Comparison of ENCODE assay signal across 25 cellular contexts in genomic region chr2:233368756-233369155, GRCh38. TPM values are rescaled to one million over a fixed set of nuclear protein-coding genes. Genes with fewer than 3 reads are reported as not detected.
A peak's percentile ranks its signal among the peaks of the same experiment; 100 is the strongest.
DNase-seq lines count a peak whose midpoint lies in the region; ATAC-seq and TF ChIP-seq lines count a peak whose summit lies in the region.
"Had no signal": no experiment of that assay in that cellular context is flagged by ENCODE, and none has a peak within 500 bp of the region (broad histone marks: within the 10 kb centered on the region; RNA-seq: fewer than 3 reads in every experiment).

No MANE protein-coding gene starts in this region.

- H3K9me3 ChIP-seq in thyroid gland (no peaks in the 10 kb centered on the region), osteoblast (ENCODE audit: low read depth, low read length) (no peaks in the 10 kb centered on the region)
- H3K9me3 ChIP-seq: mucosa of descending colon had no signal

- peaks cover 35% of the 10 kb centered on the region for H3K36me3 Mint-ChIP-seq in activated CD8-positive, alpha-beta T cell treated with anti-CD3 and anti-CD28 coated beads for 36 hours (ENCODE audit: low read depth)
- H3K36me3 Mint-ChIP-seq in activated CD8-positive, alpha-beta T cell treated with anti-CD3 and anti-CD28 coated beads, Interleukin-2, amount 10 ng/mL, durations not matched to agents 7 days and 5 days (ENCODE audit: low read depth) = peaks cover 27% of the 10 kb centered on the region
- peaks cover 63% of the 10 kb centered on the region for H3K36me3 Mint-ChIP-seq in activated B cell treated with CpG ODN at 0.5 μM for 24 hours (ENCODE audit: low read depth)
- H3K36me3 Mint-ChIP-seq in nephron (ENCODE audit: low read depth) = peaks cover 29% of the 10 kb centered on the region

- H2AFZ ChIP-seq in osteoblast (ENCODE audit: low read length) = no peak overlapping the region

- H4K20me1 ChIP-seq in osteoblast (ENCODE audit: insufficient read depth, low read length) = no peaks in the 10 kb centered on the region

- peak overlapping the region; percentile 32 for H3K27ac Mint-ChIP-seq in activated CD8-positive, alpha-beta T cell treated with anti-CD3 and anti-CD28 coated beads for 36 hours
- H3K27ac Mint-ChIP-seq in activated CD8-positive, alpha-beta T cell treated with anti-CD3 and anti-CD28 coated beads, Interleukin-2, amount 10 ng/mL, durations not matched to agents 7 days and 5 days = no peak overlapping the region
- H3K27ac Mint-ChIP-seq in activated B cell treated with CpG ODN at 0.5 μM for 24 hours (no peak overlapping the region), nephron (peak overlapping the region in 2 of 3 experiments; percentile 13 to 43)
- H3K27ac Mint-ChIP-seq: activated naive CD4-positive, alpha-beta T cell treated with anti-CD3 and anti-CD28 coated beads, Interleukin-2, amount 50 U/mL, for 24 hours; CD4-positive, alpha-beta T cell had no signal

- H3K9me3 Mint-ChIP-seq in activated CD8-positive, alpha-beta T cell treated with anti-CD3 and anti-CD28 coated beads for 36 hours = peaks cover under 1% of the 10 kb centered on the region
- no peaks in the 10 kb centered on the region for H3K9me3 Mint-ChIP-seq in activated CD8-positive, alpha-beta T cell treated with anti-CD3 and anti-CD28 coated beads, Interleukin-2, amount 10 ng/mL, durations not matched to agents 7 days and 5 days (ENCODE audit: insufficient read depth)
- peaks cover under 1% of the 10 kb centered on the region for H3K9me3 Mint-ChIP-seq in activated B cell treated with CpG ODN at 0.5 μM for 24 hours
- peaks cover under 1% of the 10 kb centered on the region for H3K9me3 Mint-ChIP-seq in nephron
- H3K9me3 Mint-ChIP-seq: activated naive CD4-positive, alpha-beta T cell treated with anti-CD3 and anti-CD28 coated beads, Interleukin-2, amount 50 U/mL, for 24 hours had no signal

- TF ChIP-seq POLR2A in thyroid gland (IDR thresholded peaks at IDR 0.05) = peak in 1 of 2 donors; percentile 29

- intact Hi-C loops in activated CD8-positive, alpha-beta T cell treated with anti-CD3 and anti-CD28 coated beads for 36 hours (cut with micrococcal nuclease) = no loop called here
- intact Hi-C loops in activated B cell treated with CpG ODN at 0.5 μM for 24 hours (cut with micrococcal nuclease) = loop anchor here (1.0 kb wide), 1 partner anchor 12 kb away; no protein-coding TSS in a partner anchor
- intact Hi-C loops in thyroid gland (cut with DNase I) = no loop called here

- POLR2A ChIA-PET in activated CD8-positive, alpha-beta T cell treated with anti-CD3 and anti-CD28 coated beads for 36 hours (lab: Charles Lee) = no interaction called here
- POLR2A ChIA-PET in activated CD8-positive, alpha-beta T cell treated with anti-CD3 and anti-CD28 coated beads, Interleukin-2, amount 10 ng/mL, durations not matched to agents 7 days and 5 days (lab: Charles Lee) = interaction anchor here (0.7 kb wide), 1 partner anchor 10 kb away, joined by 3 read pairs; no protein-coding TSS in a partner anchor
- POLR2A ChIA-PET in activated B cell treated with CpG ODN at 0.5 μM for 24 hours (lab: Charles Lee) = no interaction called here

- CTCF ChIA-PET in activated CD8-positive, alpha-beta T cell treated with anti-CD3 and anti-CD28 coated beads for 36 hours (lab: Charles Lee) = no interaction called here
- CTCF ChIA-PET in activated CD8-positive, alpha-beta T cell treated with anti-CD3 and anti-CD28 coated beads, Interleukin-2, amount 10 ng/mL, durations not matched to agents 7 days and 5 days (lab: Charles Lee) = no interaction called here
- CTCF ChIA-PET in activated B cell treated with CpG ODN at 0.5 μM for 24 hours (lab: Charles Lee) = no interaction called here

- WGBS in thyroid gland, 2 donors = 56 to 67% methylated on average over 5 of the region's 5 CpGs

- no peak for ATAC-seq in activated CD8-positive, alpha-beta T cell treated with anti-CD3 and anti-CD28 coated beads for 36 hours
- ATAC-seq in activated CD8-positive, alpha-beta T cell treated with anti-CD3 and anti-CD28 coated beads, Interleukin-2, amount 10 ng/mL, durations not matched to agents 7 days and 5 days = no peak
- ATAC-seq in activated B cell treated with CpG ODN at 0.5 μM for 24 hours (ENCODE audit: low read depth) (no peak), GM21528 (IDR thresholded peaks at IDR 0.05; ENCODE audit: low FRiP score, unreplicated experiment) (no peak)
- ATAC-seq: activated T-helper 17 cell treated with anti-CD3 and anti-CD28 coated beads, Interleukin-2, amount 50 U/mL, for 72 hours; mucosa of descending colon had no signal

- H3K4me3 ChIP-seq in thyroid gland (replicated peaks in 1 of 3) (no peak overlapping the region), osteoblast (ENCODE audit: insufficient read depth, low read length) (no peak overlapping the region)
- H3K4me3 ChIP-seq: mucosa of descending colon had no signal

- no peak for DNase-seq in activated CD8-positive, alpha-beta T cell treated with anti-CD3 and anti-CD28 coated beads for 36 hours
- DNase-seq in activated CD8-positive, alpha-beta T cell treated with anti-CD3 and anti-CD28 coated beads, Interleukin-2, amount 10 ng/mL, durations not matched to agents 7 days and 5 days = no peak
- DNase-seq in activated B cell treated with CpG ODN at 0.5 μM for 24 hours (no peak), thyroid gland (peak in 1 of 2 donors; percentile 52), osteoblast (ENCODE audit: insufficient read length, low spot score, missing footprints) (no peak), activated gamma-delta T cell treated with Interleukin-2 at 50 U/mL for 16 hours (no peak)
- DNase-seq: 8988T; activated CD4-positive, alpha-beta T cell treated with anti-CD3 and anti-CD28 coated beads, Interleukin-2, amount 50 U/mL, for 48 hours; activated CD4-positive, CD25-positive, alpha-beta regulatory T cell; activated CD8-positive, alpha-beta memory T cell treated with anti-CD3 and anti-CD28 coated beads, Interleukin-2, amount 50 U/mL, for 48 hours; aorta; CD4-positive, alpha-beta T cell; mammary epithelial cell; mucosa of descending colon; NCI-H1092; NCI-H187; NCI-H2171; NCI-H510A; stimulated activated CD4-positive, alpha-beta T cell treated with anti-CD3 and anti-CD28 coated beads, Interleukin-4, amount 100 ng/mL, for 4 hours; T-helper 1 cell had no signal

- H3K27me3 ChIP-seq in thyroid gland (no peaks in the 10 kb centered on the region), osteoblast (ENCODE audit: insufficient read depth, low read length) (no peaks in the 10 kb centered on the region)

- H3K79me2 ChIP-seq in osteoblast (ENCODE audit: insufficient read depth, low read length) = no peaks in the 10 kb centered on the region

- peaks cover 54% of the 10 kb centered on the region for H3K4me1 Mint-ChIP-seq in activated CD8-positive, alpha-beta T cell treated with anti-CD3 and anti-CD28 coated beads for 36 hours (ENCODE audit: low read depth)
- H3K4me1 Mint-ChIP-seq in activated CD8-positive, alpha-beta T cell treated with anti-CD3 and anti-CD28 coated beads, Interleukin-2, amount 10 ng/mL, durations not matched to agents 7 days and 5 days (ENCODE audit: low read depth) = peaks cover 27% of the 10 kb centered on the region
- peaks cover 80% of the 10 kb centered on the region for H3K4me1 Mint-ChIP-seq in activated B cell treated with CpG ODN at 0.5 μM for 24 hours
- H3K4me1 Mint-ChIP-seq in nephron = peaks cover 37% of the 10 kb centered on the region

- TF ChIP-seq CTCF in activated CD8-positive, alpha-beta T cell treated with anti-CD3 and anti-CD28 coated beads for 36 hours (IDR thresholded peaks at IDR 0.05) = no peak
- TF ChIP-seq CTCF in activated B cell treated with CpG ODN at 0.5 μM for 24 hours (IDR thresholded peaks at IDR 0.05) (no peak), nephron (IDR thresholded peaks at IDR 0.05; ENCODE audit: unreplicated experiment in 3 of 3) (no peak), thyroid gland (IDR thresholded peaks at IDR 0.05) (no peak), osteoblast (IDR thresholded peaks at IDR 0.05; ENCODE audit: extremely low read depth, low read depth, low read length) (no peak)

- H3K27ac ChIP-seq in thyroid gland = peak overlapping the region in 2 of 3 donors; percentile 35 to 38
- H3K27ac ChIP-seq in osteoblast (ENCODE audit: low read depth, low read length) = no peak overlapping the region
- H3K27ac ChIP-seq: RWPE1 had no signal

- no peak overlapping the region for H3K4me3 Mint-ChIP-seq in activated CD8-positive, alpha-beta T cell treated with anti-CD3 and anti-CD28 coated beads for 36 hours
- no peak overlapping the region for H3K4me3 Mint-ChIP-seq in activated CD8-positive, alpha-beta T cell treated with anti-CD3 and anti-CD28 coated beads, Interleukin-2, amount 10 ng/mL, durations not matched to agents 7 days and 5 days
- H3K4me3 Mint-ChIP-seq in activated B cell treated with CpG ODN at 0.5 μM for 24 hours (peak overlapping the region; percentile 1), nephron (no peak overlapping the region)
- H3K4me3 Mint-ChIP-seq: activated naive CD4-positive, alpha-beta T cell treated with anti-CD3 and anti-CD28 coated beads, Interleukin-2, amount 50 U/mL, for 24 hours; activated T-helper 17 cell treated with anti-CD3 and anti-CD28 coated beads, Interleukin-2, amount 50 U/mL, for 72 hours; CD4-positive, alpha-beta T cell had no signal

- H3K4me2 ChIP-seq in osteoblast (ENCODE audit: insufficient read depth, low read length) = no peak overlapping the region

- H3K27me3 Mint-ChIP-seq in activated CD8-positive, alpha-beta T cell treated with anti-CD3 and anti-CD28 coated beads for 36 hours = no peaks in the 10 kb centered on the region
- H3K27me3 Mint-ChIP-seq in activated CD8-positive, alpha-beta T cell treated with anti-CD3 and anti-CD28 coated beads, Interleukin-2, amount 10 ng/mL, durations not matched to agents 7 days and 5 days (ENCODE audit: low read depth) = no peaks in the 10 kb centered on the region
- H3K27me3 Mint-ChIP-seq in activated B cell treated with CpG ODN at 0.5 μM for 24 hours = no peaks in the 10 kb centered on the region
- no peaks in the 10 kb centered on the region for H3K27me3 Mint-ChIP-seq in nephron (ENCODE audit: low read depth)
- H3K27me3 Mint-ChIP-seq: activated naive CD4-positive, alpha-beta T cell treated with anti-CD3 and anti-CD28 coated beads, Interleukin-2, amount 50 U/mL, for 24 hours; activated T-helper 17 cell treated with anti-CD3 and anti-CD28 coated beads, Interleukin-2, amount 50 U/mL, for 72 hours; CD4-positive, alpha-beta T cell had no signal

- H3K36me3 ChIP-seq in thyroid gland = no peaks in the 10 kb centered on the region
- no peaks in the 10 kb centered on the region for H3K36me3 ChIP-seq in osteoblast (ENCODE audit: insufficient read depth, low read length)

- H3K4me1 ChIP-seq in thyroid gland (peaks cover 31 to 43% of the 10 kb centered on the region in 2 donors), osteoblast (ENCODE audit: insufficient read depth, low read length) (no peaks in the 10 kb centered on the region)

RNA-seq across cellular contexts. Expression of gene DGKD, which starts 14.5 kb away (rescaled TPM):
- total RNA-seq in activated CD8-positive, alpha-beta T cell treated with anti-CD3 and anti-CD28 coated beads for 36 hours = 10 to 100 TPM; 89.6 to 99.5 TPM
- total RNA-seq in activated CD8-positive, alpha-beta T cell treated with anti-CD3 and anti-CD28 coated beads, Interleukin-2, amount 10 ng/mL, durations not matched to agents 7 days and 5 days = 10 to 100 TPM; 92.1 to 94.2 TPM
- 140 and 188 TPM in 2 replicates for total RNA-seq in activated B cell treated with CpG ODN at 0.5 μM for 24 hours
- total RNA-seq in thyroid gland = 10 to 100 TPM; 22.3 to 71.7 (median 27.3) TPM
- total RNA-seq in osteoblast = 6.5 TPM in 2 replicates

Comparison
In these comparisons a context has a peak if more than half of its experiments do, and no peak if none do; other contexts are left out.
1. H3K27ac Mint-ChIP-seq: peak in activated CD8-positive, alpha-beta T cell treated with anti-CD3 and anti-CD28 coated beads for 36 hours (single experiment) and nephron (2 of 3); none in activated CD8-positive, alpha-beta T cell treated with anti-CD3 and anti-CD28 coated beads, Interleukin-2, amount 10 ng/mL, durations not matched to agents 7 days and 5 days (single experiment) and activated B cell treated with CpG ODN at 0.5 μM for 24 hours (single experiment).